In genomic region chr3:15303728-15304127, GRCh38 we compare ENCODE assay signal across 21 cellular contexts. TPM values are rescaled to one million over a fixed set of nuclear protein-coding genes. Genes with fewer than 3 reads are reported as not detected.
A peak's percentile ranks its signal among the peaks of the same experiment; 100 is the strongest.
DNase-seq lines count a peak whose midpoint lies in the region; ATAC-seq and TF ChIP-seq lines count a peak whose summit lies in the region.
"Had no signal": no experiment of that assay in that cellular context is flagged by ENCODE, and none has a peak within 500 bp of the region (broad histone marks: within the 10 kb centered on the region; RNA-seq: fewer than 3 reads in every experiment).

No MANE protein-coding gene starts in this region.

- ATAC-seq in activated CD8-positive, alpha-beta T cell treated with anti-CD3 and anti-CD28 coated beads, Interleukin-2, amount 10 ng/mL, durations not matched to agents 7 days and 5 days = no peak
- no peak for ATAC-seq in gastrocnemius medialis

- H3K4me3 ChIP-seq in thyroid gland (replicated peaks in 1 of 3) (no peak overlapping the region), gastrocnemius medialis (no peak overlapping the region)
- H3K4me3 ChIP-seq: esophagus muscularis mucosa, lung, prostate gland, transverse colon had no signal

- WGBS in thyroid gland, 2 donors = 93 to 95% methylated on average over 13 of the region's 13 CpGs

- no peaks in the 10 kb centered on the region for H3K27me3 Mint-ChIP-seq in activated naive CD4-positive, alpha-beta T cell treated with anti-CD3 and anti-CD28 coated beads, Interleukin-2, amount 10 ng/mL, durations not matched to agents 7 days and 5 days
- H3K27me3 Mint-ChIP-seq in activated CD8-positive, alpha-beta T cell treated with anti-CD3 and anti-CD28 coated beads, Interleukin-2, amount 10 ng/mL, durations not matched to agents 7 days and 5 days (ENCODE audit: low read depth) = peaks cover under 1% of the 10 kb centered on the region
- H3K27me3 Mint-ChIP-seq in immature natural killer cell (ENCODE audit: low read depth in 3 of 3) = peaks cover 0 to 6% (median 1%) of the 10 kb centered on the region in 3 donors

- no peaks in the 10 kb centered on the region for H3K9me3 Mint-ChIP-seq in activated naive CD4-positive, alpha-beta T cell treated with anti-CD3 and anti-CD28 coated beads, Interleukin-2, amount 10 ng/mL, durations not matched to agents 7 days and 5 days
- no peaks in the 10 kb centered on the region for H3K9me3 Mint-ChIP-seq in activated CD8-positive, alpha-beta T cell treated with anti-CD3 and anti-CD28 coated beads, Interleukin-2, amount 10 ng/mL, durations not matched to agents 7 days and 5 days (ENCODE audit: insufficient read depth)
- no peaks in the 10 kb centered on the region for H3K9me3 Mint-ChIP-seq in immature natural killer cell
- H3K9me3 Mint-ChIP-seq: HFFc6, nephron had no signal

- no peak for TF ChIP-seq CTCF in thyroid gland (IDR thresholded peaks at IDR 0.05)
- TF ChIP-seq CTCF in gastrocnemius medialis (IDR thresholded peaks at IDR 0.05 in 4 of 5, conservative IDR thresholded peaks at IDR 0.05 in 1 of 5) = no peak

- H3K27me3 ChIP-seq in thyroid gland = no peaks in the 10 kb centered on the region
- no peaks in the 10 kb centered on the region for H3K27me3 ChIP-seq in gastrocnemius medialis
- H3K27me3 ChIP-seq: esophagus muscularis mucosa, transverse colon had no signal

- peaks cover 23 to 77% of the 10 kb centered on the region in 2 donors for H3K4me1 ChIP-seq in thyroid gland
- peaks cover 27 to 29% of the 10 kb centered on the region in 2 donors for H3K4me1 ChIP-seq in gastrocnemius medialis
- H3K4me1 ChIP-seq: prostate gland had no signal

- intact Hi-C loops in thyroid gland (cut with DNase I) (no loop called here), gastrocnemius medialis (cut with DNase I; ENCODE audit: low total_unique reads) (no loop called here)

- no peak for DNase-seq in activated naive CD4-positive, alpha-beta T cell treated with anti-CD3 and anti-CD28 coated beads, Interleukin-2, amount 10 ng/mL, durations not matched to agents 7 days and 5 days
- no peak for DNase-seq in activated naive CD4-positive, alpha-beta T cell (lab: John Stamatoyannopoulos, UW)
- DNase-seq in activated CD8-positive, alpha-beta T cell treated with anti-CD3 and anti-CD28 coated beads, Interleukin-2, amount 10 ng/mL, durations not matched to agents 7 days and 5 days = no peak
- DNase-seq in immature natural killer cell (no peak), thyroid gland (no peak), inferior parietal cortex (ENCODE audit: extremely low spot score) (no peak), AG20443 (ENCODE audit: low spot score) (no peak), gastrocnemius medialis (no peak)
- DNase-seq: activated CD8-positive, alpha-beta memory T cell treated with anti-CD3 and anti-CD28 coated beads, Interleukin-2, amount 50 U/mL, for 4 hours; COR-L47; HFFc6; KG1; MV-4-11; NCI-H2029 treated with DMSO at 0.1 percent for 48 hours; NCI-H524 treated with DMSO at 0.1 percent for 48 hours; transverse colon had no signal

- peak overlapping the region; percentile 89 for H3K27ac Mint-ChIP-seq in activated naive CD4-positive, alpha-beta T cell treated with anti-CD3 and anti-CD28 coated beads, Interleukin-2, amount 10 ng/mL, durations not matched to agents 7 days and 5 days
- H3K27ac Mint-ChIP-seq in activated CD8-positive, alpha-beta T cell treated with anti-CD3 and anti-CD28 coated beads, Interleukin-2, amount 10 ng/mL, durations not matched to agents 7 days and 5 days = peak overlapping the region; percentile 79
- peak overlapping the region; percentile 97 to 99 (median 97) for H3K27ac Mint-ChIP-seq in immature natural killer cell
- H3K27ac Mint-ChIP-seq: HFFc6, nephron had no signal

- peaks cover 66% of the 10 kb centered on the region for H3K36me3 Mint-ChIP-seq in activated naive CD4-positive, alpha-beta T cell treated with anti-CD3 and anti-CD28 coated beads, Interleukin-2, amount 10 ng/mL, durations not matched to agents 7 days and 5 days
- H3K36me3 Mint-ChIP-seq in activated CD8-positive, alpha-beta T cell treated with anti-CD3 and anti-CD28 coated beads, Interleukin-2, amount 10 ng/mL, durations not matched to agents 7 days and 5 days (ENCODE audit: low read depth) = peaks cover 25% of the 10 kb centered on the region
- peaks cover 23 to 42% (median 28%) of the 10 kb centered on the region in 3 donors for H3K36me3 Mint-ChIP-seq in immature natural killer cell

- H3K36me3 ChIP-seq in thyroid gland (peaks cover 5 to 9% of the 10 kb centered on the region in 2 donors), gastrocnemius medialis (peaks cover 0 to 13% of the 10 kb centered on the region in 2 donors)
- H3K36me3 ChIP-seq: prostate gland, transverse colon had no signal

- POLR2A ChIA-PET in activated CD8-positive, alpha-beta T cell treated with anti-CD3 and anti-CD28 coated beads, Interleukin-2, amount 10 ng/mL, durations not matched to agents 7 days and 5 days (lab: Charles Lee) = no interaction called here

- no peaks in the 10 kb centered on the region for H3K9me3 ChIP-seq in thyroid gland
- H3K9me3 ChIP-seq in gastrocnemius medialis = no peaks in the 10 kb centered on the region
- H3K9me3 ChIP-seq: esophagus muscularis mucosa, prostate gland, transverse colon had no signal

- TF ChIP-seq POLR2A in thyroid gland (IDR thresholded peaks at IDR 0.05) (no peak), gastrocnemius medialis (IDR thresholded peaks at IDR 0.05) (no peak)

- H3K27ac ChIP-seq in thyroid gland (peak overlapping the region in 2 of 3 donors; percentile 25 to 80), gastrocnemius medialis (no peak overlapping the region)
- H3K27ac ChIP-seq: esophagus muscularis mucosa, prostate gland, transverse colon, VCaP had no signal

- CTCF ChIA-PET in activated naive CD4-positive, alpha-beta T cell treated with anti-CD3 and anti-CD28 coated beads, Interleukin-2, amount 10 ng/mL, durations not matched to agents 7 days and 5 days (lab: Charles Lee) = interaction anchor here (1.4 to 1.9 kb wide), 3 partner anchors 9 to 26 kb away, joined by 3 to 6 read pairs (median 4); no protein-coding TSS in a partner anchor
- CTCF ChIA-PET in activated CD8-positive, alpha-beta T cell treated with anti-CD3 and anti-CD28 coated beads, Interleukin-2, amount 10 ng/mL, durations not matched to agents 7 days and 5 days (lab: Charles Lee) = interaction anchor here (1.2 to 1.4 kb wide), 2 partner anchors 8 to 36 kb away, joined by 5 to 8 read pairs; no protein-coding TSS in a partner anchor

- H3K4me3 Mint-ChIP-seq in activated naive CD4-positive, alpha-beta T cell treated with anti-CD3 and anti-CD28 coated beads, Interleukin-2, amount 10 ng/mL, durations not matched to agents 7 days and 5 days = peak overlapping the region; percentile 56
- H3K4me3 Mint-ChIP-seq in activated CD8-positive, alpha-beta T cell treated with anti-CD3 and anti-CD28 coated beads, Interleukin-2, amount 10 ng/mL, durations not matched to agents 7 days and 5 days = no peak overlapping the region
- H3K4me3 Mint-ChIP-seq in immature natural killer cell = peak overlapping the region; percentile 95 to 99 (median 99)
- H3K4me3 Mint-ChIP-seq: HFFc6, nephron had no signal

- in situ Hi-C loops in gastrocnemius medialis (cut with MboI; ENCODE audit: low sequenced_read_pairs in 4 of 4) = no loop called here

- H3K4me1 Mint-ChIP-seq in activated naive CD4-positive, alpha-beta T cell treated with anti-CD3 and anti-CD28 coated beads, Interleukin-2, amount 10 ng/mL, durations not matched to agents 7 days and 5 days = peaks cover 75% of the 10 kb centered on the region
- peaks cover 23% of the 10 kb centered on the region for H3K4me1 Mint-ChIP-seq in activated CD8-positive, alpha-beta T cell treated with anti-CD3 and anti-CD28 coated beads, Interleukin-2, amount 10 ng/mL, durations not matched to agents 7 days and 5 days (ENCODE audit: low read depth)
- H3K4me1 Mint-ChIP-seq in immature natural killer cell = peaks cover 76 to 80% of the 10 kb centered on the region in 2 donors

RNA-seq across cellular contexts. Expression of gene SH3BP5, which starts 28.7 kb away (rescaled TPM):
- total RNA-seq in activated CD8-positive, alpha-beta T cell treated with anti-CD3 and anti-CD28 coated beads, Interleukin-2, amount 10 ng/mL, durations not matched to agents 7 days and 5 days = 10 to 100 TPM; 12.6 to 15.0 TPM
- polyA plus RNA-seq in immature natural killer cell = 100 to 1,000 TPM in 1 of 3 donors, 10 to 100 TPM in 2; 52.1 to 160 (median 67.4) TPM
- 10 to 100 TPM; 60.2 to 90.4 (median 82.0) TPM for total RNA-seq in thyroid gland
- 100 to 1,000 TPM in 2 of 4 donors, 10 to 100 TPM in 2; 31.5 to 111 (median 75.5) TPM for total RNA-seq in gastrocnemius medialis

Comparison
In these comparisons a context has a peak if more than half of its experiments do, and no peak if none do; other contexts are left out.
1. H3K27ac ChIP-seq: peak in thyroid gland (2 of 3); none in gastrocnemius medialis (0 of 4).
2. Peak in every context shown above with its lines, with median percentiles within 50 percentile points of each other: H3K27ac Mint-ChIP-seq.